In genomic region chr15:31498756-31499155, GRCh38 we compare ENCODE assay signal across 24 cellular contexts.
"Had no signal": no experiment of that assay in that cellular context is flagged by ENCODE, and none has a peak within 500 bp of the region (broad histone marks: within the 10 kb centered on the region; RNA-seq: fewer than 3 reads in every experiment).

No MANE protein-coding gene starts in this region.

- H3K4me1 ChIP-seq: colonic mucosa, gastrocnemius medialis, parathyroid adenoma, psoas muscle, sigmoid colon had no signal

- H3K27me3 ChIP-seq: colonic mucosa, gastrocnemius medialis, sigmoid colon, transverse colon had no signal

- ATAC-seq: gastrocnemius medialis; lower lobe of right lung; psoas muscle; stimulated activated naive B cell treated with anti-CD40 and anti-IgM and Interleukin-4, amounts not matched to agents 10 μg/mL and 1 μg/mL and 100 μg/mL, for 72 hours; stimulated activated naive CD8-positive, alpha-beta T cell treated with anti-CD3 and anti-CD28 coated beads, Interleukin-15, amount 100 ng/mL, for 72 hours had no signal

- H3K4me3 ChIP-seq: colonic mucosa, gastrocnemius medialis, left ventricle myocardium inferior, lower lobe of right lung, psoas muscle, sigmoid colon, skin epidermis, thoracic aorta, transverse colon had no signal

- H3K36me3 ChIP-seq: colonic mucosa, gastrocnemius medialis, left ventricle myocardium inferior, lower lobe of right lung, sigmoid colon, thoracic aorta, transverse colon had no signal

- DNase-seq: cerebellar nuclear complex; colonic mucosa; dermis blood vessel endothelial cell; effector CD4-positive, alpha-beta T cell; endodermal cell; gastrocnemius medialis; glutamatergic neuron; islet precursor cell; left ventricle myocardium inferior; lower lobe of right lung; mesendoderm; naive B cell; occipital lobe; psoas muscle; sigmoid colon; stimulated activated CD4-positive, alpha-beta T cell treated with anti-CD3 and anti-CD28 coated beads, Interleukin-2, amount 100 ng/mL, for 24 hours; stimulated activated CD4-positive, alpha-beta T cell treated with anti-CD3 and anti-CD28 coated beads, Interleukin-4, amount 100 ng/mL, for 4 hours; stimulated activated naive B cell treated with anti-CD40 and anti-IgM and Interleukin-4, amounts not matched to agents 10 μg/mL and 1 μg/mL and 100 μg/mL, for 72 hours; stimulated activated naive CD8-positive, alpha-beta T cell treated with anti-CD3 and anti-CD28 coated beads, Interleukin-15, amount 100 ng/mL, for 72 hours; transverse colon had no signal

- H3K79me2 ChIP-seq: parathyroid adenoma had no signal

- FAIRE-seq: endothelial cell of umbilical vein had no signal

- H3K9me3 ChIP-seq: colonic mucosa, gastrocnemius medialis, left ventricle myocardium inferior, lower lobe of right lung, psoas muscle, sigmoid colon, thoracic aorta, transverse colon had no signal

- H3K27ac ChIP-seq: colonic mucosa, gastrocnemius medialis, left ventricle myocardium inferior, lower lobe of right lung, parathyroid adenoma, psoas muscle, sigmoid colon, skin epidermis, thoracic aorta had no signal

- H3K9ac ChIP-seq: parathyroid adenoma had no signal

- H2AFZ ChIP-seq: parathyroid adenoma had no signal
